Comparison of ENCODE assay signal across 8 cellular contexts in the genomic region with DNA sequence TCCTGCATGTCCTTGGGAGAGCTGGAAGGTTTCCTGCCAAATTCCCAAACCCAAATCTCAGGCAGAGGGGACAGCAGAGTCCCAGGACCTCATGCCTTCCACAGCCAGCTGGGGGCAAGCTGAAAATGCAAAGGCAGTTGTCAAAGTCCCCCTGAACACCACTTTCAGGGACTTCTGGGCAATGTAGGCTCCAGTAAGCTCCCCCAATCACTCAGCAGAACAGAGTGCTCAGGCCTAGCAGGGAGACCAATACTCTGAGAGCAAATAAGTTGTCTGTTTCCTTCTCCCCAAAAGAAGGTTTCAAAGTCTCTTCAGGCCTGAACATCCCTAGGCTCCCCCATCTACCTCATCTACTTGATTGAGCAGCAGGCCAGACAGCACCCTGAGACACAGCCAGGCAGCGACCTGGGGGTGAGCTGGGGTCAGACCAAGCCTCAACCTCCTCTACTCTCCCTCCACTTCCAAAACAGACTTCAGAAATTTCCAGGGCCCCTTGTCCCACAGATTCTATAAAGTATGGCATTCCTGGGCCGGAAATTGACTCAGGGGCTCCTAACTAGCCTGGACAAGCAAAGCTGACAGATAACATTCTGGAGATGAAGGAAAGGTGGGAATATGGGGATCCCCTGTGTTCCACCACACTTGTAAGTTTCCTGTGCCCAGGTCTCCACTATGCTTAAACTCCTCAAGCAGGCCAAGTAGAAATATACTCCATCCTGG. TPM values are rescaled to one million over a fixed set of nuclear protein-coding genes. Genes with fewer than 3 reads are reported as not detected.
DNase-seq lines count a peak whose midpoint lies in the region; ATAC-seq and TF ChIP-seq lines count a peak whose summit lies in the region.

No MANE protein-coding gene starts in this region.

- H3K27me3 Mint-ChIP-seq in activated CD8-positive, alpha-beta memory T cell treated with anti-CD3 and anti-CD28 coated beads, Interleukin-2, amount 10 ng/mL, durations not matched to agents 7 days and 5 days: no peaks in the 10 kb centered on the region

- H3K4me1 Mint-ChIP-seq in activated CD8-positive, alpha-beta memory T cell treated with anti-CD3 and anti-CD28 coated beads, Interleukin-2, amount 10 ng/mL, durations not matched to agents 7 days and 5 days: peaks cover 41% of the 10 kb centered on the region

- H3K4me3 Mint-ChIP-seq in activated CD8-positive, alpha-beta memory T cell treated with anti-CD3 and anti-CD28 coated beads, Interleukin-2, amount 10 ng/mL, durations not matched to agents 7 days and 5 days: peak overlapping the region; percentile 91

- CTCF ChIA-PET in activated CD8-positive, alpha-beta memory T cell treated with anti-CD3 and anti-CD28 coated beads, Interleukin-2, amount 10 ng/mL, durations not matched to agents 7 days and 5 days (lab: Charles Lee): interaction anchor here (1.0 to 9.4 kb wide), 6 partner anchors 11 to 131 kb away, joined by 4 to 60 read pairs (median 22); no protein-coding TSS in a partner anchor

- intact Hi-C loops in left lung (cut with DNase I) (no loop called here), tibial artery (cut with DNase I; ENCODE audit: low total_unique reads) (loop anchor here (5.0 kb wide), 1 partner anchor 36 kb away; no protein-coding TSS in a partner anchor)

- ATAC-seq in activated CD8-positive, alpha-beta memory T cell treated with anti-CD3 and anti-CD28 coated beads, Interleukin-2, amount 10 ng/mL, durations not matched to agents 7 days and 5 days: no peak
- ATAC-seq in left lung: no peak
- no peak for ATAC-seq in GM19023 (IDR thresholded peaks at IDR 0.05; ENCODE audit: unreplicated experiment)
- no peak for ATAC-seq in HG02623 (IDR thresholded peaks at IDR 0.05; ENCODE audit: unreplicated experiment)

- H3K36me3 ChIP-seq in left lung (peaks cover 0 to 4% of the 10 kb centered on the region in 2 donors), tibial artery (no peaks in the 10 kb centered on the region)

- no peaks in the 10 kb centered on the region for H3K36me3 Mint-ChIP-seq in activated CD8-positive, alpha-beta memory T cell treated with anti-CD3 and anti-CD28 coated beads, Interleukin-2, amount 10 ng/mL, durations not matched to agents 7 days and 5 days

- DNase-seq in activated CD8-positive, alpha-beta memory T cell treated with anti-CD3 and anti-CD28 coated beads, Interleukin-2, amount 10 ng/mL, durations not matched to agents 7 days and 5 days: no peak
- DNase-seq in activated CD8-positive, alpha-beta memory T cell treated with anti-CD3 and anti-CD28 coated beads, Interleukin-2, amount 50 U/mL, for 48 hours: no peak
- DNase-seq in astrocyte of the spinal cord (ENCODE audit: low read depth, low spot score): no peak
- DNase-seq in left lung: no peak
- DNase-seq in tibial artery: no peak
- DNase-seq in NCI-H2107 treated with DMSO at 0.1 percent for 48 hours (lab: John Stamatoyannopoulos, UW; ENCODE audit: unreplicated experiment): no peak

- H3K27ac Mint-ChIP-seq in activated CD8-positive, alpha-beta memory T cell treated with anti-CD3 and anti-CD28 coated beads, Interleukin-2, amount 10 ng/mL, durations not matched to agents 7 days and 5 days: peak overlapping the region; percentile 85

- H3K4me3 ChIP-seq in astrocyte of the spinal cord (ENCODE audit: low read depth, low read length) (peak overlapping the region; percentile 27), left lung (peak overlapping the region; percentile 68 to 72), tibial artery (peak overlapping the region; percentile 61 to 75)

- H3K27ac ChIP-seq in left lung (peak overlapping the region in 1 of 2 donors; percentile 89), tibial artery (peak overlapping the region; percentile 79 to 88)

- H3K9me3 Mint-ChIP-seq in activated CD8-positive, alpha-beta memory T cell treated with anti-CD3 and anti-CD28 coated beads, Interleukin-2, amount 10 ng/mL, durations not matched to agents 7 days and 5 days (ENCODE audit: low read depth): no peaks in the 10 kb centered on the region

- no peaks in the 10 kb centered on the region for H3K27me3 ChIP-seq in left lung
- H3K27me3 ChIP-seq in tibial artery: no peaks in the 10 kb centered on the region

- no peaks in the 10 kb centered on the region for H3K9me3 ChIP-seq in left lung
- H3K9me3 ChIP-seq in tibial artery: no peaks in the 10 kb centered on the region

- TF ChIP-seq CTCF in astrocyte of the spinal cord (IDR thresholded peaks at IDR 0.05; ENCODE audit: low read depth, low read length) (no peak), left lung (IDR thresholded peaks at IDR 0.05) (no peak), tibial artery (IDR thresholded peaks at IDR 0.05) (no peak)

- H3K4me1 ChIP-seq in left lung (peaks cover 35 to 73% of the 10 kb centered on the region in 2 donors), tibial artery (peaks cover 0 to 66% (median 38%) of the 10 kb centered on the region in 4 donors)

- in situ Hi-C loops in astrocyte of the spinal cord (cut with HindIII; ENCODE audit: low sequenced_read_pairs): no loop called here

RNA-seq across cellular contexts. Expression of a gene that starts 1.9 kb away (rescaled TPM):
- total RNA-seq in activated CD8-positive, alpha-beta memory T cell treated with anti-CD3 and anti-CD28 coated beads, Interleukin-2, amount 10 ng/mL, durations not matched to agents 7 days and 5 days: 10 to 100 TPM; 25.8 to 26.3 TPM
- total RNA-seq in left lung: 10 to 100 TPM; 47.1 to 63.8 TPM
